Comparison of ENCODE assay signal across 14 cellular contexts in genomic region chr11:79081441-79082124, GRCh38.
DNase-seq lines count a peak whose midpoint lies in the region; TF ChIP-seq lines count a peak whose summit lies in the region.
"Had no signal": no experiment of that assay in that cellular context is flagged by ENCODE, and none has a peak within 500 bp of the region (broad histone marks: within the 10 kb centered on the region; RNA-seq: fewer than 3 reads in every experiment).

No MANE protein-coding gene starts in this region.

- no peak for TF ChIP-seq CTCF in stomach (IDR thresholded peaks at IDR 0.05)

- H3K36me3 ChIP-seq in stomach: no peaks in the 10 kb centered on the region
- H3K36me3 ChIP-seq: tibial nerve had no signal

- H3K27me3 ChIP-seq in stomach: no peaks in the 10 kb centered on the region
- H3K27me3 ChIP-seq: tibial nerve had no signal

- DNase-seq in NCI-H82 (lab: John Stamatoyannopoulos, UW): peak; percentile 43
- DNase-seq in NCI-H82 treated with DMSO at 0.1 percent for 48 hours (lab: John Stamatoyannopoulos, UW; ENCODE audit: unreplicated experiment): no peak
- peak; percentile 79 for DNase-seq in cerebellar cortex (ENCODE audit: low spot score)
- DNase-seq in lung microvascular endothelial cell (ENCODE audit: low read depth in 2 of 2): peak; percentile 62 to 70
- DNase-seq in superior temporal gyrus (ENCODE audit: extremely low spot score): peak; percentile 82
- DNase-seq in NCI-H526 (lab: John Stamatoyannopoulos, UW): no peak
- DNase-seq in stomach: no peak
- no peak for DNase-seq in NCI-H2227 (lab: John Stamatoyannopoulos, UW; ENCODE audit: unreplicated experiment)
- DNase-seq: activated CD8-positive, alpha-beta memory T cell treated with anti-CD3 and anti-CD28 coated beads for 24 hours; activated naive CD4-positive, alpha-beta T cell treated with anti-CD3 and anti-CD28 coated beads, Interleukin-2, amount 50 U/mL, for 16 hours; Calu3; effector memory CD4-positive, alpha-beta T cell; Kasumi-1 had no signal

- TF ChIP-seq EP300 in stomach (IDR thresholded peaks at IDR 0.05): no peak

- H3K27ac ChIP-seq in stomach: no peak overlapping the region
- H3K27ac ChIP-seq: tibial nerve had no signal

- intact Hi-C loops in stomach (cut with DNase I; ENCODE audit: low total_unique reads): no loop called here

- no peak overlapping the region for H3K4me3 ChIP-seq in stomach
- H3K4me3 ChIP-seq: tibial nerve had no signal

- H3K4me1 ChIP-seq in stomach: peaks cover 0 to 8% (median 2%) of the 10 kb centered on the region in 4 donors

- H3K9me3 ChIP-seq in stomach: no peaks in the 10 kb centered on the region
- H3K9me3 ChIP-seq: tibial nerve had no signal

- no peak for TF ChIP-seq POLR2A in stomach (IDR thresholded peaks at IDR 0.05)

- 82 to 93% (median 86%) methylated on average over 7 to 8 of the region's 8 CpGs for WGBS in stomach, 5 donors

Comparison
In these comparisons a context has a peak if more than half of its experiments do, and no peak if none do; other contexts are left out.
1. DNase-seq: peak in NCI-H82 (single experiment), cerebellar cortex (single experiment), lung microvascular endothelial cell (2 of 2) and superior temporal gyrus (single experiment); none in NCI-H82 treated with DMSO at 0.1 percent for 48 hours (single experiment), NCI-H526 (0 of 2), stomach (single experiment) and NCI-H2227 (single experiment).